Comparison of ENCODE assay signal across 20 cellular contexts in the genomic region with DNA sequence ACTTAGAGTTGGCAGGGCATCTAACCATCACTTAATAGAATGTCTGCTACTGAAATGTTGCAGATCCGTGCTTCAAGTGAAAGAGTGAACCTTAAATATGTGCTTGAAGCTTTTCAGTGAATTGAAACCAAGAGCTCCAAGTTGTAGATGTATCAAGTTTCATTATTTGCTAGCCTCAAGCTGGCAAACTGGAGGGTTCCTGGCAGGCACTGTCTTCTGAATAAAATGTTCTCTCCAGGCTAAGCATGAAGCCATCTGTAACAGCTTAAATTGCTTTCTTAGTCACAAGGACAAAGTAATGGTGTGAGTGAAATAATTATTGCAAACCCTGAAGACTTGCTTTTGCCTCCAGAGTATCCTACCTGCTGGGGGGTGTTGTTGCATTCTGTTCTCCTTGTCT.
DNase-seq lines count a peak whose midpoint lies in the region; ATAC-seq and TF ChIP-seq lines count a peak whose summit lies in the region.
"Had no signal": no experiment of that assay in that cellular context is flagged by ENCODE, and none has a peak within 500 bp of the region (broad histone marks: within the 10 kb centered on the region; RNA-seq: fewer than 3 reads in every experiment).

No MANE protein-coding gene starts in this region.

- no peaks in the 10 kb centered on the region for H3K9me3 ChIP-seq in mammary epithelial cell (replicated peaks; ENCODE audit: insufficient read depth, low read length)
- H3K9me3 ChIP-seq: adrenal gland, BE2C had no signal

- H3K36me3 ChIP-seq in H7 (replicated peaks; ENCODE audit: control insufficient read depth, insufficient read depth, low read length) (no peaks in the 10 kb centered on the region), mammary epithelial cell (ENCODE audit: insufficient read depth, low read length) (no peaks in the 10 kb centered on the region)
- H3K36me3 ChIP-seq: adrenal gland, BE2C had no signal

- intact Hi-C loops in mammary epithelial cell (cut with micrococcal nuclease), result no loop called here

- H3K27ac ChIP-seq in mammary epithelial cell (ENCODE audit: insufficient read depth, low read depth, low read length), result no peak overlapping the region
- H3K27ac ChIP-seq: adrenal gland, SK-N-MC had no signal

- ATAC-seq in HG03469 (IDR thresholded peaks at IDR 0.05; ENCODE audit: unreplicated experiment), result no peak
- ATAC-seq in natural killer cell treated with Interleukin-12 subunit alpha and Interleukin-12 subunit beta and Interleukin-15 and Interleukin-18, amount 100 ng/mL, for 72 hours, result no peak
- ATAC-seq: left ventricle myocardium superior; Panc1; stimulated activated naive B cell treated with anti-CD40 and anti-IgM and Interleukin-4, amounts not matched to agents 10 μg/mL and 1 μg/mL and 100 μg/mL, for 72 hours had no signal

- H3K9ac ChIP-seq in mammary epithelial cell (ENCODE audit: insufficient read depth, low read length), result no peak overlapping the region

- H2AFZ ChIP-seq in mammary epithelial cell (ENCODE audit: low read depth, low read length), result no peak overlapping the region

- H3K36me3 Mint-ChIP-seq in nephron (ENCODE audit: low read depth), result no peaks in the 10 kb centered on the region
- no peaks in the 10 kb centered on the region for H3K36me3 Mint-ChIP-seq in natural killer cell treated with Interleukin-12 subunit alpha and Interleukin-12 subunit beta and Interleukin-15 and Interleukin-18, amount 100 ng/mL, for 72 hours
- H3K36me3 Mint-ChIP-seq: naive B cell, type B pancreatic cell had no signal

- no peak overlapping the region for H3K4me2 ChIP-seq in mammary epithelial cell (ENCODE audit: insufficient read depth, low read depth, low read length)

- peak; percentile 76 for DNase-seq in DMS 273 treated with DMSO at 0.1 percent for 48 hours (lab: John Stamatoyannopoulos, UW)
- DNase-seq in NCI-H1436 (lab: John Stamatoyannopoulos, UW), result peak; percentile 39
- DNase-seq in cerebellar cortex (ENCODE audit: low spot score), result peak; percentile 88
- no peak for DNase-seq in H7
- DNase-seq in natural killer cell treated with Interleukin-12 subunit alpha and Interleukin-12 subunit beta and Interleukin-15 and Interleukin-18, amount 100 ng/mL, for 72 hours (ENCODE audit: low spot score), result no peak
- no peak for DNase-seq in mammary epithelial cell
- DNase-seq: activated CD4-positive, alpha-beta T cell treated with anti-CD3 and anti-CD28 coated beads for 1 hour; adrenal gland; BE2C; left ventricle myocardium superior; naive B cell; NCI-H446 treated with DMSO at 0.1 percent for 48 hours; stimulated activated CD4-positive, alpha-beta T cell treated with anti-CD3 and anti-CD28 coated beads, Interleukin-12 subunit alpha, Interleukin-12 subunit beta, amount 100 ng/mL, for 4 hours; stimulated activated naive B cell treated with anti-CD40 and anti-IgM and Interleukin-4, amounts not matched to agents 10 μg/mL and 1 μg/mL and 100 μg/mL, for 72 hours had no signal

- H3K4me3 Mint-ChIP-seq in nephron, result no peak overlapping the region
- no peak overlapping the region for H3K4me3 Mint-ChIP-seq in natural killer cell treated with Interleukin-12 subunit alpha and Interleukin-12 subunit beta and Interleukin-15 and Interleukin-18, amount 100 ng/mL, for 72 hours
- H3K4me3 Mint-ChIP-seq: naive B cell; stimulated activated naive B cell treated with anti-CD40 and anti-IgM and Interleukin-4, amounts not matched to agents 10 μg/mL and 1 μg/mL and 100 μg/mL, for 72 hours; type B pancreatic cell had no signal

- H3K27me3 ChIP-seq in H7 (ENCODE audit: control insufficient read depth, insufficient read depth, low read length), result no peaks in the 10 kb centered on the region
- H3K27me3 ChIP-seq in mammary epithelial cell (ENCODE audit: insufficient read depth, low read length), result no peaks in the 10 kb centered on the region
- H3K27me3 ChIP-seq: adrenal gland, BE2C had no signal

- in situ Hi-C loops in mammary epithelial cell (cut with MboI; ENCODE audit: low sequenced_read_pairs in 2 of 2), result no loop called here

- H3K9me3 Mint-ChIP-seq in nephron, result no peaks in the 10 kb centered on the region
- H3K9me3 Mint-ChIP-seq in natural killer cell treated with Interleukin-12 subunit alpha and Interleukin-12 subunit beta and Interleukin-15 and Interleukin-18, amount 100 ng/mL, for 72 hours, result no peaks in the 10 kb centered on the region

- H3K79me2 ChIP-seq in mammary epithelial cell (ENCODE audit: insufficient read depth, low read length), result no peaks in the 10 kb centered on the region

- peak overlapping the region in 2 of 3 experiments; percentile 14 to 84 for H3K27ac Mint-ChIP-seq in nephron
- no peak overlapping the region for H3K27ac Mint-ChIP-seq in natural killer cell treated with Interleukin-12 subunit alpha and Interleukin-12 subunit beta and Interleukin-15 and Interleukin-18, amount 100 ng/mL, for 72 hours
- H3K27ac Mint-ChIP-seq: naive B cell; progenitor cell of endocrine pancreas; stimulated activated naive B cell treated with anti-CD40 and anti-IgM and Interleukin-4, amounts not matched to agents 10 μg/mL and 1 μg/mL and 100 μg/mL, for 72 hours; type B pancreatic cell had no signal

- CTCF ChIA-PET in mammary epithelial cell (lab: Charles Lee; ENCODE audit: low non-redundant PET), result no interaction called here

- TF ChIP-seq CTCF in nephron (IDR thresholded peaks at IDR 0.05; ENCODE audit: unreplicated experiment in 3 of 3) (no peak), mammary epithelial cell (conservative IDR thresholded peaks at IDR 0.05 in 1 of 2, IDR thresholded peaks at IDR 0.05 in 1 of 2; ENCODE audit: extremely low read depth in 1 of 2, insufficient read depth in 1 of 2, low read depth in 1 of 2, low read length in 2 of 2) (no peak)

- no peaks in the 10 kb centered on the region for H3K4me1 ChIP-seq in mammary epithelial cell (ENCODE audit: insufficient read depth, low read length)
- H3K4me1 ChIP-seq: adrenal gland had no signal

- H3K27me3 Mint-ChIP-seq in nephron (ENCODE audit: low read depth), result no peaks in the 10 kb centered on the region
- peaks cover 27 to 29% of the 10 kb centered on the region in 2 donors for H3K27me3 Mint-ChIP-seq in natural killer cell treated with Interleukin-12 subunit alpha and Interleukin-12 subunit beta and Interleukin-15 and Interleukin-18, amount 100 ng/mL, for 72 hours
- H3K27me3 Mint-ChIP-seq: naive B cell; progenitor cell of endocrine pancreas; stimulated activated naive B cell treated with anti-CD40 and anti-IgM and Interleukin-4, amounts not matched to agents 10 μg/mL and 1 μg/mL and 100 μg/mL, for 72 hours; type B pancreatic cell had no signal

- no peak overlapping the region for H3K4me3 ChIP-seq in H7 (ENCODE audit: insufficient read depth, low read depth, low read length)
- no peak overlapping the region for H3K4me3 ChIP-seq in mammary epithelial cell (replicated peaks in 1 of 3; ENCODE audit: insufficient read depth in 1 of 3, low read depth in 2 of 3, low read length in 3 of 3)
- H3K4me3 ChIP-seq: adrenal gland, SK-N-MC had no signal

- H3K4me1 Mint-ChIP-seq in nephron, result peaks cover 31% of the 10 kb centered on the region
- peaks cover 11 to 13% of the 10 kb centered on the region in 2 donors for H3K4me1 Mint-ChIP-seq in natural killer cell treated with Interleukin-12 subunit alpha and Interleukin-12 subunit beta and Interleukin-15 and Interleukin-18, amount 100 ng/mL, for 72 hours (ENCODE audit: low read depth in 2 of 2)
- H3K4me1 Mint-ChIP-seq: naive B cell had no signal

- dilution Hi-C loops in mammary epithelial cell (cut with HindIII; ENCODE audit: low sequenced_read_pairs), result no loop called here

- BruUV-seq in mammary epithelial cell (replicated peaks; lab: Mats Ljungman, UMichigan), result no TSS peak

- 50% methylated on average over 1 of the region's 1 CpG for WGBS in mammary epithelial cell (ENCODE audit: low coverage, missing lambda C conversion rate)

- no peaks in the 10 kb centered on the region for H4K20me1 ChIP-seq in mammary epithelial cell (ENCODE audit: insufficient read depth, low read length)

Comparison
In these comparisons a context has a peak if more than half of its experiments do, and no peak if none do; other contexts are left out.
1. DNase-seq: peak in DMS 273 treated with DMSO at 0.1 percent for 48 hours (single experiment), NCI-H1436 (single experiment) and cerebellar cortex (single experiment); none in H7 (single experiment), natural killer cell treated with Interleukin-12 subunit alpha and Interleukin-12 subunit beta and Interleukin-15 and Interleukin-18, amount 100 ng/mL, for 72 hours (single experiment) and mammary epithelial cell (single experiment).
2. H3K27ac Mint-ChIP-seq: peak in nephron (2 of 3); none in natural killer cell treated with Interleukin-12 subunit alpha and Interleukin-12 subunit beta and Interleukin-15 and Interleukin-18, amount 100 ng/mL, for 72 hours (0 of 2).